Comparison of ENCODE assay signal across 13 cellular contexts in genomic region chr6:44271406-44271723, GRCh38. TPM values are rescaled to one million over a fixed set of nuclear protein-coding genes. Genes with fewer than 3 reads are reported as not detected.
DNase-seq lines count a peak whose midpoint lies in the region; ATAC-seq and TF ChIP-seq lines count a peak whose summit lies in the region.
"Had no signal": no experiment of that assay in that cellular context is flagged by ENCODE, and none has a peak within 500 bp of the region (broad histone marks: within the 10 kb centered on the region; RNA-seq: fewer than 3 reads in every experiment).

No MANE protein-coding gene starts in this region.

- no peak for TF ChIP-seq CTCF in CD8-positive, alpha-beta T cell (IDR thresholded peaks at IDR 0.05)
- TF ChIP-seq CTCF in brain (conservative IDR thresholded peaks at IDR 0.05) (no peak), nephron (IDR thresholded peaks at IDR 0.05; ENCODE audit: unreplicated experiment in 3 of 3) (no peak)

- intact Hi-C loops in CD8-positive, alpha-beta T cell (cut with DNase I, micrococcal nuclease) = no loop called here

- peaks cover 8% of the 10 kb centered on the region for H3K4me1 ChIP-seq in CD8-positive, alpha-beta T cell (ENCODE audit: insufficient read depth, low read length)

- CTCF ChIA-PET in CD8-positive, alpha-beta T cell (lab: Charles Lee) = no interaction called here

- H3K27me3 Mint-ChIP-seq in CD8-positive, alpha-beta T cell (ENCODE audit: low read depth) = peaks cover 39% of the 10 kb centered on the region
- H3K27me3 Mint-ChIP-seq in IgD-negative memory B cell = peaks cover 34% of the 10 kb centered on the region
- peaks cover 6% of the 10 kb centered on the region for H3K27me3 Mint-ChIP-seq in brain
- peaks cover 57% of the 10 kb centered on the region for H3K27me3 Mint-ChIP-seq in nephron (ENCODE audit: low read depth)

- H3K36me3 ChIP-seq in CD8-positive, alpha-beta T cell (ENCODE audit: insufficient read depth, low read length) = no peaks in the 10 kb centered on the region
- H3K36me3 ChIP-seq: neutrophil, tibial nerve had no signal

- no peaks in the 10 kb centered on the region for H3K9me3 ChIP-seq in CD8-positive, alpha-beta T cell (ENCODE audit: low read length)
- H3K9me3 ChIP-seq: neutrophil, tibial nerve had no signal

- no peak overlapping the region for H3K27ac Mint-ChIP-seq in CD8-positive, alpha-beta T cell
- H3K27ac Mint-ChIP-seq in IgD-negative memory B cell (no peak overlapping the region), brain (peak overlapping the region; percentile 15 to 95 (median 91)), nephron (no peak overlapping the region)

- H3K4me3 Mint-ChIP-seq in CD8-positive, alpha-beta T cell = peak overlapping the region; percentile 77
- H3K4me3 Mint-ChIP-seq in IgD-negative memory B cell (peak overlapping the region; percentile 53 to 83 (median 76)), brain (peak overlapping the region; percentile 84 to 98 (median 91)), nephron (peak overlapping the region; percentile 81 to 82 (median 82))

- peak overlapping the region; percentile 14 for H3K4me3 ChIP-seq in CD8-positive, alpha-beta T cell (ENCODE audit: low read depth, low read length)

- no peak for DNase-seq in CD8-positive, alpha-beta T cell
- DNase-seq in NCI-H2196 treated with DMSO at 0.1 percent for 48 hours (lab: John Stamatoyannopoulos, UW; ENCODE audit: unreplicated experiment) = no peak
- DNase-seq: activated CD8-positive, alpha-beta memory T cell treated with anti-CD3 and anti-CD28 coated beads, Interleukin-2, amount 50 U/mL, for 4 hours; RPMI8226; T1000 had no signal

- no peak overlapping the region for H3K27ac ChIP-seq in CD8-positive, alpha-beta T cell (ENCODE audit: low read depth, low read length)
- H3K27ac ChIP-seq: neutrophil, tibial nerve had no signal

- H3K27me3 ChIP-seq in CD8-positive, alpha-beta T cell (ENCODE audit: insufficient read depth, low read length) = peaks cover 10% of the 10 kb centered on the region

- H3K36me3 Mint-ChIP-seq in CD8-positive, alpha-beta T cell = no peaks in the 10 kb centered on the region
- H3K36me3 Mint-ChIP-seq in IgD-negative memory B cell = no peaks in the 10 kb centered on the region
- H3K36me3 Mint-ChIP-seq in brain = peaks cover 12% of the 10 kb centered on the region
- H3K36me3 Mint-ChIP-seq in nephron (ENCODE audit: low read depth) = no peaks in the 10 kb centered on the region

- H3K9me3 Mint-ChIP-seq in CD8-positive, alpha-beta T cell = no peaks in the 10 kb centered on the region
- H3K9me3 Mint-ChIP-seq in IgD-negative memory B cell (no peaks in the 10 kb centered on the region), brain (no peaks in the 10 kb centered on the region), nephron (no peaks in the 10 kb centered on the region)

- POLR2A ChIA-PET in CD8-positive, alpha-beta T cell (lab: Charles Lee) = interaction anchor here (1.0 kb wide), 1 partner anchor 25 kb away, joined by 3 read pairs; the partner anchor contains the start of gene HSP90AB1

- peaks cover 18% of the 10 kb centered on the region for H3K4me1 Mint-ChIP-seq in CD8-positive, alpha-beta T cell (ENCODE audit: low read depth)
- peaks cover 11 to 16% (median 14%) of the 10 kb centered on the region in 3 donors for H3K4me1 Mint-ChIP-seq in IgD-negative memory B cell
- peaks cover 65% of the 10 kb centered on the region for H3K4me1 Mint-ChIP-seq in brain
- H3K4me1 Mint-ChIP-seq in nephron = peaks cover 4% of the 10 kb centered on the region

- no peak for ATAC-seq in CD8-positive, alpha-beta T cell
- no peak for ATAC-seq in HG03354 (IDR thresholded peaks at IDR 0.05; ENCODE audit: poor library complexity, severe bottlenecking, unreplicated experiment)
- ATAC-seq in HG03025 (IDR thresholded peaks at IDR 0.05; ENCODE audit: low FRiP score, unreplicated experiment) = no peak

RNA-seq across cellular contexts. Expression of gene TMEM151B, which starts 1.1 kb away (rescaled TPM):
- not detected for total RNA-seq in CD8-positive, alpha-beta T cell
- not detected for polyA plus RNA-seq in IgD-negative memory B cell
- 45.5 TPM for polyA plus RNA-seq in brain (ENCODE audit: insufficient read depth, low read depth, low replicate concordance)
- total RNA-seq: smooth muscle cell had no signal
- polyA plus RNA-seq: smooth muscle cell had no signal

RNA-seq across cellular contexts. Expression of gene NFKBIE, which starts 6.0 kb away (rescaled TPM):
- total RNA-seq in CD8-positive, alpha-beta T cell = 10 to 100 TPM; 44.5 to 45.8 TPM
- 23.5 TPM for polyA plus RNA-seq in IgD-negative memory B cell
- 10.8 TPM for polyA plus RNA-seq in brain (ENCODE audit: insufficient read depth, low read depth, low replicate concordance)

RNA-seq across cellular contexts. Expression of gene SLC35B2, which starts 14.0 kb away (rescaled TPM):
- total RNA-seq in CD8-positive, alpha-beta T cell = 1 to 10 TPM; 6.3 to 6.4 TPM
- polyA plus RNA-seq in IgD-negative memory B cell (42.6 TPM), brain (ENCODE audit: insufficient read depth, low read depth, low replicate concordance) (68.7 TPM)

RNA-seq across cellular contexts. Expression of gene HSP90AB1, which starts 24.5 kb away (rescaled TPM):
- 100 to 1,000 TPM; 561 to 585 TPM for total RNA-seq in CD8-positive, alpha-beta T cell
- polyA plus RNA-seq in IgD-negative memory B cell (435 TPM), brain (ENCODE audit: insufficient read depth, low read depth, low replicate concordance) (1,424 TPM)

RNA-seq across cellular contexts. Expression of gene AARS2, which starts 41.8 kb away (rescaled TPM):
- 10 to 100 TPM; 13.5 to 14.7 TPM for total RNA-seq in CD8-positive, alpha-beta T cell
- polyA plus RNA-seq in IgD-negative memory B cell = 10.2 TPM
- polyA plus RNA-seq in brain (ENCODE audit: insufficient read depth, low read depth, low replicate concordance) = 16.9 TPM

Comparison
In these comparisons a context has a peak if more than half of its experiments do, and no peak if none do; other contexts are left out.
1. H3K27ac Mint-ChIP-seq: peak in brain (5 of 5); none in CD8-positive, alpha-beta T cell (single experiment), IgD-negative memory B cell (0 of 3) and nephron (0 of 3).
2. RNA of gene TMEM151B, which starts 1.1 kb away (polyA plus RNA-seq): 45.5 TPM in brain (single experiment); not detected in IgD-negative memory B cell (single experiment); every median in the first group is over 10 times any median in the second.
3. Peak in every context shown above with its lines, with median percentiles within 50 percentile points of each other: H3K4me3 Mint-ChIP-seq.